In genomic region chr2:241618836-241619235, GRCh38 we compare ENCODE assay signal across 16 cellular contexts. TPM values are rescaled to one million over a fixed set of nuclear protein-coding genes. Genes with fewer than 3 reads are reported as not detected.
DNase-seq lines count a peak whose midpoint lies in the region; ATAC-seq and TF ChIP-seq lines count a peak whose summit lies in the region.
"Had no signal": no experiment of that assay in that cellular context is flagged by ENCODE, and none has a peak within 500 bp of the region (broad histone marks: within the 10 kb centered on the region; RNA-seq: fewer than 3 reads in every experiment).

No MANE protein-coding gene starts in this region.

- H3K27me3 ChIP-seq in mammary epithelial cell (ENCODE audit: insufficient read depth, low read length) (no peaks in the 10 kb centered on the region), H9 (ENCODE audit: insufficient read depth, low read length) (no peaks in the 10 kb centered on the region), osteoblast (ENCODE audit: insufficient read depth, low read length) (no peaks in the 10 kb centered on the region)
- H3K27me3 ChIP-seq: ovary had no signal

- H3K23me2 ChIP-seq in H9 (ENCODE audit: insufficient read length, low read depth, low read length, poor library complexity, severe bottlenecking) = no peaks in the 10 kb centered on the region

- POLR2A ChIA-PET in MCF 10A (lab: Yijun Ruan, JAX) = no interaction called here
- POLR2A ChIA-PET in activated CD8-positive, alpha-beta T cell treated with anti-CD3 and anti-CD28 coated beads for 36 hours (lab: Charles Lee) = interaction anchor here (0.9 to 1.0 kb wide), 2 partner anchors 10 to 29 kb away, joined by 3 read pairs; no protein-coding TSS in a partner anchor

- BruUV-seq in MCF 10A (replicated peaks; lab: Mats Ljungman, UMichigan) = no TSS peak
- no TSS peak for BruUV-seq in mammary epithelial cell (replicated peaks; lab: Mats Ljungman, UMichigan)

- no peak overlapping the region for H3K9ac ChIP-seq in mammary epithelial cell (ENCODE audit: insufficient read depth, low read length)
- no peak overlapping the region for H3K9ac ChIP-seq in H9 (ENCODE audit: extremely low read depth, insufficient read length, low read length)

- H3K4me3 Mint-ChIP-seq in MCF 10A (ENCODE audit: unreplicated experiment) (no peak overlapping the region), H9 (no peak overlapping the region), nephron progenitor cell (no peak overlapping the region)
- no peak overlapping the region for H3K4me3 Mint-ChIP-seq in activated CD8-positive, alpha-beta T cell treated with anti-CD3 and anti-CD28 coated beads for 36 hours

- H3K4me1 ChIP-seq in mammary epithelial cell (ENCODE audit: insufficient read depth, low read length) (no peaks in the 10 kb centered on the region), H9 (ENCODE audit: insufficient read depth, low read length) (peaks cover 4% of the 10 kb centered on the region; the same call in 1 of the 2 replicates), osteoblast (ENCODE audit: insufficient read depth, low read length) (peaks cover 4% of the 10 kb centered on the region)

- no peak overlapping the region for H3T11ph ChIP-seq in H9 (ENCODE audit: low read length)

- no peak overlapping the region for H2BK20ac ChIP-seq in H9 (ENCODE audit: low read depth, low read length, poor library complexity, severe bottlenecking)

- H2BK15ac ChIP-seq in H9 (ENCODE audit: low read depth, low read length) = no peak overlapping the region

- ATAC-seq in activated CD8-positive, alpha-beta T cell treated with anti-CD3 and anti-CD28 coated beads for 36 hours = no peak
- ATAC-seq in GM18870 (IDR thresholded peaks at IDR 0.05; ENCODE audit: unreplicated experiment) = no peak

- TF ChIP-seq CTCF in MCF 10A (IDR thresholded peaks at IDR 0.05; ENCODE audit: unreplicated experiment) = no peak
- no peak for TF ChIP-seq CTCF in mammary epithelial cell (conservative IDR thresholded peaks at IDR 0.05 in 1 of 2, IDR thresholded peaks at IDR 0.05 in 1 of 2; ENCODE audit: extremely low read depth in 1 of 2, insufficient read depth in 1 of 2, low read depth in 1 of 2, low read length in 2 of 2)
- no peak for TF ChIP-seq CTCF in H9 (conservative IDR thresholded peaks at IDR 0.05)
- no peak for TF ChIP-seq CTCF in activated CD8-positive, alpha-beta T cell treated with anti-CD3 and anti-CD28 coated beads for 36 hours (IDR thresholded peaks at IDR 0.05)
- no peak for TF ChIP-seq CTCF in nephron progenitor cell (IDR thresholded peaks at IDR 0.05)
- no peak for TF ChIP-seq CTCF in osteoblast (IDR thresholded peaks at IDR 0.05; ENCODE audit: extremely low read depth, low read depth, low read length)

- H3K4me1 Mint-ChIP-seq in MCF 10A (ENCODE audit: insufficient read depth, unreplicated experiment) (peaks cover 9% of the 10 kb centered on the region), H9 (peaks cover 12 to 16% of the 10 kb centered on the region in 2 experiments), nephron progenitor cell (peaks cover 39% of the 10 kb centered on the region)
- H3K4me1 Mint-ChIP-seq in activated CD8-positive, alpha-beta T cell treated with anti-CD3 and anti-CD28 coated beads for 36 hours (ENCODE audit: low read depth) = peaks cover 48% of the 10 kb centered on the region

- H3K4ac ChIP-seq in H9 (ENCODE audit: low read depth, low read length) = no peak overlapping the region

- H4K8ac ChIP-seq in H9 (replicated peaks; ENCODE audit: insufficient read length, low read depth, low read length) = no peak overlapping the region

- WGBS in mammary epithelial cell (ENCODE audit: low coverage, missing lambda C conversion rate) = 84% methylated on average over 11 of the region's 12 CpGs
- no CpG with 5 or more reads among the region's 12 CpGs for whole genome bisulfite sequencing in H9 (ENCODE audit: extremely low coverage, insufficient read length, low lambda C conversion rate)

- H2BK5ac ChIP-seq in H9 (ENCODE audit: insufficient read length, low read length) = no peak overlapping the region

- no peak overlapping the region for H2BK120ac ChIP-seq in H9 (ENCODE audit: low read depth, low read length, poor library complexity, severe bottlenecking)

- no peak overlapping the region for H3K4me3 ChIP-seq in mammary epithelial cell (replicated peaks in 1 of 3; ENCODE audit: insufficient read depth in 1 of 3, low read depth in 2 of 3, low read length in 3 of 3)
- H3K4me3 ChIP-seq in osteoblast (ENCODE audit: insufficient read depth, low read length) = no peak overlapping the region
- H3K4me3 ChIP-seq: ovary had no signal

- H2AFZ ChIP-seq in mammary epithelial cell (ENCODE audit: low read depth, low read length) = no peak overlapping the region
- no peak overlapping the region for H2AFZ ChIP-seq in H9 (ENCODE audit: low read length)
- H2AFZ ChIP-seq in osteoblast (ENCODE audit: low read length) = no peak overlapping the region

- H3K9me3 Mint-ChIP-seq in MCF 10A (ENCODE audit: unreplicated experiment) (no peaks in the 10 kb centered on the region), H9 (peaks cover 0 to 3% of the 10 kb centered on the region in 2 experiments; a peak in 3 of 5 replicates), nephron progenitor cell (peaks cover 16% of the 10 kb centered on the region)
- H3K9me3 Mint-ChIP-seq in activated CD8-positive, alpha-beta T cell treated with anti-CD3 and anti-CD28 coated beads for 36 hours = peaks cover 7% of the 10 kb centered on the region

- in situ Hi-C loops in mammary epithelial cell (cut with MboI; ENCODE audit: low sequenced_read_pairs in 2 of 2) = no loop called here

- H3K14ac ChIP-seq in H9 (ENCODE audit: insufficient read depth, low read length) = no peak overlapping the region

- H4K5ac ChIP-seq in H9 (ENCODE audit: insufficient read length, low read depth, low read length) = no peak overlapping the region

- H4K20me1 ChIP-seq in mammary epithelial cell (ENCODE audit: insufficient read depth, low read length) (no peaks in the 10 kb centered on the region), H9 (ENCODE audit: control insufficient read depth, insufficient read depth, insufficient read length) (no peaks in the 10 kb centered on the region), osteoblast (ENCODE audit: insufficient read depth, low read length) (peaks cover 29% of the 10 kb centered on the region)

- H3K27ac ChIP-seq in mammary epithelial cell (ENCODE audit: insufficient read depth, low read depth, low read length) (no peak overlapping the region), H9 (ENCODE audit: insufficient read length, low read depth, low read length) (no peak overlapping the region), osteoblast (ENCODE audit: low read depth, low read length) (no peak overlapping the region)
- H3K27ac ChIP-seq: ovary had no signal

- H3K79me1 ChIP-seq in H9 (ENCODE audit: insufficient read depth, low read depth, low read length, poor library complexity, severe bottlenecking) = no peaks in the 10 kb centered on the region

- CTCF ChIA-PET in MCF 10A (lab: Yijun Ruan, JAX) (no interaction called here), mammary epithelial cell (lab: Charles Lee; ENCODE audit: low non-redundant PET) (no interaction called here)
- CTCF ChIA-PET in activated CD8-positive, alpha-beta T cell treated with anti-CD3 and anti-CD28 coated beads for 36 hours (lab: Charles Lee) = no interaction called here

- H3K36me3 ChIP-seq in mammary epithelial cell (ENCODE audit: insufficient read depth, low read length) = peaks cover 3% of the 10 kb centered on the region
- peaks cover 8% of the 10 kb centered on the region for H3K36me3 ChIP-seq in osteoblast (ENCODE audit: insufficient read depth, low read length)
- H3K36me3 ChIP-seq: ovary had no signal

- H3K18ac ChIP-seq in H9 (ENCODE audit: insufficient read length, low read depth, low read length) = no peak overlapping the region

- no peak overlapping the region for H2AK5ac ChIP-seq in H9 (ENCODE audit: insufficient read length, low read length)

- DNase-seq in MCF 10A (ENCODE audit: unreplicated experiment) = no peak
- DNase-seq in mammary epithelial cell = no peak
- DNase-seq in H9 = no peak
- DNase-seq in activated CD8-positive, alpha-beta T cell treated with anti-CD3 and anti-CD28 coated beads for 36 hours = no peak
- DNase-seq in nephron progenitor cell = no peak
- no peak for DNase-seq in osteoblast (ENCODE audit: insufficient read length, low spot score, missing footprints)
- DNase-seq in nucleus accumbens (lab: John Stamatoyannopoulos, UW) = no peak
- DNase-seq: activated gamma-delta T cell treated with Interleukin-2 at 50 U/mL for 16 hours; effector memory CD4-positive, alpha-beta T cell; EL; glutamatergic neuron; NCI-H1417 treated with DMSO at 0.1 percent for 48 hours; NCI-H524 treated with DMSO at 0.1 percent for 48 hours; ovary; trophoblast cell had no signal

- H3K27me3 Mint-ChIP-seq in MCF 10A (ENCODE audit: insufficient read depth, unreplicated experiment) (no peaks in the 10 kb centered on the region), H9 (ENCODE audit: low read depth) (no peaks in the 10 kb centered on the region), nephron progenitor cell (ENCODE audit: low read depth, poor library complexity) (peaks cover 4% of the 10 kb centered on the region)
- H3K27me3 Mint-ChIP-seq in activated CD8-positive, alpha-beta T cell treated with anti-CD3 and anti-CD28 coated beads for 36 hours = no peaks in the 10 kb centered on the region

- no peak overlapping the region for H3K23ac ChIP-seq in H9 (ENCODE audit: insufficient read length, low read depth, low read length)

- H3K9me3 ChIP-seq in mammary epithelial cell (replicated peaks; ENCODE audit: insufficient read depth, low read length) = peaks cover 4% of the 10 kb centered on the region
- no peaks in the 10 kb centered on the region for H3K9me3 ChIP-seq in H9 (ENCODE audit: control insufficient read depth, low read depth, low read length)
- H3K9me3 ChIP-seq in osteoblast (ENCODE audit: low read depth, low read length) = no peaks in the 10 kb centered on the region
- H3K9me3 ChIP-seq: ovary had no signal

- peaks cover 86% of the 10 kb centered on the region for H3K79me2 ChIP-seq in mammary epithelial cell (ENCODE audit: insufficient read depth, low read length)
- H3K79me2 ChIP-seq in H9 (ENCODE audit: insufficient read depth, low read length) = no peaks in the 10 kb centered on the region; the same call in 1 of the 2 replicates
- peaks cover 83% of the 10 kb centered on the region for H3K79me2 ChIP-seq in osteoblast (ENCODE audit: insufficient read depth, low read length)

- no peak overlapping the region for H3K56ac ChIP-seq in H9 (ENCODE audit: insufficient read length, low read depth, low read length)

- peaks cover 67% of the 10 kb centered on the region for H3K36me3 Mint-ChIP-seq in MCF 10A (ENCODE audit: insufficient read depth, unreplicated experiment)
- H3K36me3 Mint-ChIP-seq in H9 (ENCODE audit: insufficient read depth in 1 of 3, low read depth in 3 of 3) = peaks cover 5 to 28% (median 13%) of the 10 kb centered on the region in 3 experiments; a peak in 6 of 7 replicates
- peaks cover 40% of the 10 kb centered on the region for H3K36me3 Mint-ChIP-seq in activated CD8-positive, alpha-beta T cell treated with anti-CD3 and anti-CD28 coated beads for 36 hours (ENCODE audit: low read depth)
- H3K36me3 Mint-ChIP-seq in nephron progenitor cell (ENCODE audit: low read depth) = peaks cover 44% of the 10 kb centered on the region

- peak overlapping the region; percentile 57 for H3K27ac Mint-ChIP-seq in MCF 10A (ENCODE audit: low read depth, unreplicated experiment)
- peak overlapping the region in 2 of 3 experiments; percentile 75 to 86; a peak in 5 of 7 replicates for H3K27ac Mint-ChIP-seq in H9
- H3K27ac Mint-ChIP-seq in activated CD8-positive, alpha-beta T cell treated with anti-CD3 and anti-CD28 coated beads for 36 hours = peak overlapping the region; percentile 93
- H3K27ac Mint-ChIP-seq in nephron progenitor cell = peak overlapping the region; percentile 83

- dilution Hi-C loops in mammary epithelial cell (cut with HindIII; ENCODE audit: low sequenced_read_pairs) = no loop called here

- no peak overlapping the region for H3K4me2 ChIP-seq in mammary epithelial cell (ENCODE audit: insufficient read depth, low read depth, low read length)
- H3K4me2 ChIP-seq in H9 (ENCODE audit: insufficient read depth, insufficient read length, low read length) = no peak overlapping the region
- H3K4me2 ChIP-seq in osteoblast (ENCODE audit: insufficient read depth, low read length) = no peak overlapping the region

- intact Hi-C loops in MCF 10A (cut with micrococcal nuclease) = no loop called here
- intact Hi-C loops in mammary epithelial cell (cut with micrococcal nuclease) = no loop called here
- intact Hi-C loops in activated CD8-positive, alpha-beta T cell treated with anti-CD3 and anti-CD28 coated beads for 36 hours (cut with micrococcal nuclease) = no loop called here

- H2BK12ac ChIP-seq in H9 (ENCODE audit: insufficient read length, low read depth, low read length) = no peak overlapping the region

- H4K91ac ChIP-seq in H9 (ENCODE audit: insufficient read length, low read depth, low read length) = no peak overlapping the region

RNA-seq across cellular contexts. Expression of gene THAP4, which starts 18.1 kb away (rescaled TPM):
- total RNA-seq in MCF 10A (2022) (64.5 and 91.8 TPM in 2 replicates), mammary epithelial cell (10 to 100 TPM; 35.8 to 61.1 TPM), H9 (2021) (70.6 and 71.4 TPM in 2 replicates), osteoblast (43.3 and 43.4 TPM in 2 replicates)
- polyA plus RNA-seq in mammary epithelial cell = 47.5 TPM
- 28.6 TPM for polyA minus RNA-seq in mammary epithelial cell
- 10 to 100 TPM; 45.1 to 48.9 TPM for total RNA-seq in activated CD8-positive, alpha-beta T cell treated with anti-CD3 and anti-CD28 coated beads for 36 hours

RNA-seq across cellular contexts. Expression of gene ATG4B, which starts 18.7 kb away (rescaled TPM):
- 70.9 and 72.8 TPM in 2 replicates for total RNA-seq in MCF 10A (2022)
- total RNA-seq in mammary epithelial cell = 10 to 100 TPM; 70.3 to 81.0 TPM
- 97.2 TPM for polyA plus RNA-seq in mammary epithelial cell
- polyA minus RNA-seq in mammary epithelial cell = 75.8 TPM
- 105 and 110 TPM in 2 replicates for total RNA-seq in H9 (2021)
- 10 to 100 TPM; 90.7 to 94.6 TPM for total RNA-seq in activated CD8-positive, alpha-beta T cell treated with anti-CD3 and anti-CD28 coated beads for 36 hours
- total RNA-seq in osteoblast = 42.7 and 48.0 TPM in 2 replicates
